15 cellular contexts compared by ENCODE assay signal in the genomic region with DNA sequence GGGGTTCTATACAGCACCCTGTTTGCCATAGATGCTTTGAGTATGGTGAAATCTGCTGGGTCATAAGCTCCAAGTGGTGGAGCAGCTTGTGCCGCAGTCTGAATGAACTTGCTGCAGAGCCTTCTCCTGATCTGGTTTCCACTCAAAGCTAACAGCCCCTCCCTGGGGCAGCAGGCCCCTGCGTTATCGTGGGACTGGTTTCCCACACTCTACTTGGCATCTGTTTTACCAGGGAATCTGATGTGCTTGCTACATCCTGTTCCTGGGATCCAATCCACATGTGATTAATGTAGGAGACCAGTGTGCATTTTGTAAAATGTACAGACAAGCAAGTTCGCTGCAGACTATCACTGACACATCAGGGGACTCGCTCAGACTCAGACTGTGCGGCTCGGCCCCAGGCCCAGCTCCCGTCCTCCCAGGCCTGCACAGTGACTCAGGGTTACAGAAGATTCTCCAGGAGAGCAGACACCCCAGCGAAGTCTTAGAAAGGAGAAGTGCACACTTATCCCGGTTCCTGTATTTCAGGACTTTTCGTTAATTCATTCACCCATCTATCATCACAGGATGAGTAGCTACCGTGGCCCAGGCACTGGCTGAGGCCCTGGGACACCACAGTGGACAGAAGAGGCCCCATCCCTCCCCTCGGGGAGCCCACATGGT.
A peak's percentile ranks its signal among the peaks of the same experiment; 100 is the strongest.
DNase-seq lines count a peak whose midpoint lies in the region; ATAC-seq, FAIRE-seq and TF ChIP-seq lines count a peak whose summit lies in the region.
"Had no signal": no experiment of that assay in that cellular context is flagged by ENCODE, and none has a peak within 500 bp of the region (broad histone marks: within the 10 kb centered on the region; RNA-seq: fewer than 3 reads in every experiment).

No MANE protein-coding gene starts in this region.

- peaks cover 0 to 68% (median 1%) of the 10 kb centered on the region in 7 donors for H3K27me3 ChIP-seq in spleen (replicated peaks in 1 of 7)
- no peaks in the 10 kb centered on the region for H3K27me3 ChIP-seq in small intestine (ENCODE audit: control insufficient read depth in 2 of 2, insufficient read depth in 2 of 2, low read length in 2 of 2)

- 59 to 72% (median 61%) methylated on average over 12 to 13 of the region's 13 CpGs for WGBS in spleen, 5 donors
- WGBS in small intestine, 3 donors = 61 to 62% (median 61%) methylated on average over 12 to 13 of the region's 13 CpGs

- intact Hi-C loops in spleen (cut with DNase I; ENCODE audit: low total_unique reads) = loop anchor here (5.0 kb wide), 1 partner anchor 1146 kb away; a partner anchor contains a TSS

- no peak for FAIRE-seq in small intestine (lab: Jason Lieb, UNC)

- H3K27ac ChIP-seq in spleen = no peak overlapping the region
- no peak overlapping the region for H3K27ac ChIP-seq in small intestine (ENCODE audit: low read depth in 1 of 2, low read length in 1 of 2)
- H3K27ac ChIP-seq: 22Rv1; BLaER1 treated with 17β-estradiol and CSF1 and Interleukin-3, amounts not matched to agents 10 nM and 100 nM had no signal

- no peak for ATAC-seq in HG03439 (IDR thresholded peaks at IDR 0.05; ENCODE audit: unreplicated experiment)

- H3K9me3 ChIP-seq in spleen (no peaks in the 10 kb centered on the region), small intestine (ENCODE audit: control insufficient read depth, low read depth) (no peaks in the 10 kb centered on the region)
- H3K9me3 ChIP-seq: BLaER1 treated with 17β-estradiol and CSF1 and Interleukin-3, amounts not matched to agents 10 nM and 100 nM had no signal

- no peak for TF ChIP-seq CTCF in spleen (IDR thresholded peaks at IDR 0.05 in 8 of 11, conservative IDR thresholded peaks at IDR 0.05 in 3 of 11)

- H3K4me1 ChIP-seq in spleen = peaks cover 2 to 19% (median 6%) of the 10 kb centered on the region in 6 donors
- no peaks in the 10 kb centered on the region for H3K4me1 ChIP-seq in small intestine (ENCODE audit: control insufficient read depth in 2 of 2, insufficient read depth in 1 of 2, low read depth in 1 of 2, low read length in 1 of 2)

- DNase-seq in NCI-H1694 treated with DMSO at 0.1 percent for 48 hours (lab: John Stamatoyannopoulos, UW) (peak; percentile 14), NCI-H1694 (lab: John Stamatoyannopoulos, UW) (no peak), MV-4-11 (lab: John Stamatoyannopoulos, UW) (peak; percentile 46), islet precursor cell (peak; percentile 59), spleen (peak; percentile 24), small intestine (no peak), NCI-H2171 (lab: John Stamatoyannopoulos, UW) (no peak)
- DNase-seq: DMS 273 treated with DMSO at 0.1 percent for 48 hours, HFFc6, KG1, NCI-H1092 treated with DMSO at 0.1 percent for 48 hours, NCI-H82 had no signal

- H3K36me3 ChIP-seq in spleen = no peaks in the 10 kb centered on the region
- no peaks in the 10 kb centered on the region for H3K36me3 ChIP-seq in small intestine (ENCODE audit: control insufficient read depth in 2 of 2, insufficient read depth in 2 of 2, low read length in 2 of 2)
- H3K36me3 ChIP-seq: BLaER1 treated with 17β-estradiol and CSF1 and Interleukin-3, amounts not matched to agents 10 nM and 100 nM had no signal

- H3K4me3 ChIP-seq in spleen (no peak overlapping the region), small intestine (ENCODE audit: low read depth in 1 of 2, low read length in 2 of 2) (no peak overlapping the region)
- H3K4me3 ChIP-seq: BLaER1 treated with 17β-estradiol and CSF1 and Interleukin-3, amounts not matched to agents 10 nM and 100 nM had no signal

- no peak for TF ChIP-seq POLR2A in spleen (IDR thresholded peaks at IDR 0.05)

Comparison
In these comparisons a context has a peak if more than half of its experiments do, and no peak if none do; other contexts are left out.
1. DNase-seq: peak in NCI-H1694 treated with DMSO at 0.1 percent for 48 hours (single experiment), MV-4-11 (single experiment), islet precursor cell (single experiment) and spleen (single experiment); none in NCI-H1694 (single experiment), small intestine (single experiment) and NCI-H2171 (single experiment).